Comparison of ENCODE assay signal across 26 cellular contexts in genomic region chr3:145673790-145674189, GRCh38.
"Had no signal": no experiment of that assay in that cellular context is flagged by ENCODE, and none has a peak within 500 bp of the region (broad histone marks: within the 10 kb centered on the region; RNA-seq: fewer than 3 reads in every experiment).

No MANE protein-coding gene starts in this region.

- H3K36me3 Mint-ChIP-seq: activated naive CD4-positive, alpha-beta T cell treated with anti-CD3 and anti-CD28 coated beads, Interleukin-2, amount 50 U/mL, for 72 hours; stimulated activated effector memory CD8-positive, alpha-beta T cell treated with anti-CD3 and anti-CD28 coated beads, Interleukin-12 subunit alpha, Interleukin-12 subunit beta, amount 100 ng/mL, for 72 hours; T-cell had no signal

- H3K4me3 Mint-ChIP-seq: activated B cell treated with CpG ODN at 0.5 μM for 24 hours; activated CD8-positive, alpha-beta T cell treated with anti-CD3 and anti-CD28 coated beads for 36 hours; dendritic cell treated with granulocyte-macrophage colony-stimulating factor and Interleukin-4, amounts not matched to agents 40 ng/mL and 50 ng/mL, for 4 days; endodermal cell; stimulated activated effector memory CD8-positive, alpha-beta T cell treated with anti-CD3 and anti-CD28 coated beads, Interleukin-12 subunit alpha, Interleukin-12 subunit beta, amount 100 ng/mL, for 72 hours; stimulated activated naive CD8-positive, alpha-beta T cell treated with anti-CD3 and anti-CD28 coated beads, Interleukin-15, Interleukin-2, amounts not matched to agents 100 ng/mL and 50 ng/mL, for 24 hours; T-cell; T-helper 2 cell treated with Interferon-gamma antibody and Interleukin-4, amounts not matched to agents 5 μg/mL and 100 μg/mL, for 36 hours had no signal

- H3K9me3 ChIP-seq: breast epithelium, esophagus squamous epithelium, gastrocnemius medialis, neutrophil, right lobe of liver, thoracic aorta had no signal

- H3K9me3 Mint-ChIP-seq: activated B cell treated with CpG ODN at 0.5 μM for 24 hours; activated CD8-positive, alpha-beta T cell treated with anti-CD3 and anti-CD28 coated beads for 36 hours; activated T-helper 2 cell treated with anti-CD3 and anti-CD28 coated beads, Interferon-gamma antibody, Interleukin-2, Interleukin-4, amounts not matched to agents 10 μg/mL and 5 μg/mL and 100 μg/mL, durations not matched to agents 14 hours and 24 hours and 36 hours; endodermal cell had no signal

- H3K27me3 Mint-ChIP-seq: activated B cell treated with CpG ODN at 0.5 μM for 24 hours; activated CD8-positive, alpha-beta T cell treated with anti-CD3 and anti-CD28 coated beads for 36 hours; dendritic cell treated with granulocyte-macrophage colony-stimulating factor and Interleukin-4, amounts not matched to agents 40 ng/mL and 50 ng/mL, for 4 days; stimulated activated naive CD8-positive, alpha-beta T cell treated with anti-CD3 and anti-CD28 coated beads, Interleukin-15, Interleukin-2, amounts not matched to agents 100 ng/mL and 50 ng/mL, for 24 hours; T-cell had no signal

- H3K27me3 ChIP-seq: breast epithelium, esophagus squamous epithelium, gastrocnemius medialis, neutrophil, right lobe of liver had no signal

- FAIRE-seq: islet of Langerhans, urothelium cell line had no signal

- H3K27ac Mint-ChIP-seq: activated B cell treated with CpG ODN at 0.5 μM for 24 hours; activated CD8-positive, alpha-beta T cell treated with anti-CD3 and anti-CD28 coated beads for 36 hours; activated naive CD4-positive, alpha-beta T cell treated with anti-CD3 and anti-CD28 coated beads, Interleukin-2, amount 50 U/mL, for 72 hours; activated T-helper 2 cell treated with anti-CD3 and anti-CD28 coated beads, Interferon-gamma antibody, Interleukin-2, Interleukin-4, amounts not matched to agents 10 μg/mL and 5 μg/mL and 100 μg/mL, durations not matched to agents 14 hours and 24 hours and 36 hours; dendritic cell treated with granulocyte-macrophage colony-stimulating factor and Interleukin-4, amounts not matched to agents 40 ng/mL and 50 ng/mL, for 4 days; endodermal cell; stimulated activated effector memory CD8-positive, alpha-beta T cell treated with anti-CD3 and anti-CD28 coated beads, Interleukin-12 subunit alpha, Interleukin-12 subunit beta, amount 100 ng/mL, for 72 hours; stimulated activated naive CD8-positive, alpha-beta T cell treated with anti-CD3 and anti-CD28 coated beads, Interleukin-15, Interleukin-2, amounts not matched to agents 100 ng/mL and 50 ng/mL, for 24 hours; T-cell; T-helper 2 cell treated with Interferon-gamma antibody and Interleukin-4, amounts not matched to agents 5 μg/mL and 100 μg/mL, for 36 hours had no signal

- H3K36me3 ChIP-seq: breast epithelium, esophagus squamous epithelium, gastrocnemius medialis, neutrophil, right lobe of liver, thoracic aorta had no signal

- H3K4me1 Mint-ChIP-seq: activated B cell treated with CpG ODN at 0.5 μM for 24 hours; endodermal cell; stimulated activated effector memory CD8-positive, alpha-beta T cell treated with anti-CD3 and anti-CD28 coated beads, Interleukin-12 subunit alpha, Interleukin-12 subunit beta, amount 100 ng/mL, for 72 hours; T-cell had no signal

- H3K4me1 ChIP-seq: breast epithelium, esophagus squamous epithelium, gastrocnemius medialis, right lobe of liver had no signal

- DNase-seq: activated B cell treated with CpG ODN at 0.5 μM for 24 hours; activated CD4-positive, alpha-beta T cell treated with anti-CD3 and anti-CD28 coated beads, Interleukin-2, amount 50 U/mL, for 1 hour; activated CD8-positive, alpha-beta T cell treated with anti-CD3 and anti-CD28 coated beads for 36 hours; activated T-cell treated with anti-CD3 and anti-CD28 coated beads, Interleukin-2, amount 50 U/mL, for 48 hours; central memory CD4-positive, alpha-beta T cell; endodermal cell; esophagus squamous epithelium; gastrocnemius medialis; glutamatergic neuron; left ventricle myocardium superior; right lobe of liver; stimulated activated CD4-positive, alpha-beta T cell treated with anti-CD3 and anti-CD28 coated beads, Interleukin-12 subunit alpha, Interleukin-12 subunit beta, amount 100 ng/mL, for 4 hours; stimulated activated CD4-positive, alpha-beta T cell treated with anti-CD3 and anti-CD28 coated beads, Interleukin-4, amount 100 ng/mL, for 24 hours; T-cell; trophoblast cell had no signal

- ATAC-seq: activated CD8-positive, alpha-beta T cell treated with anti-CD3 and anti-CD28 coated beads for 36 hours; activated naive CD4-positive, alpha-beta T cell treated with anti-CD3 and anti-CD28 coated beads, Interleukin-2, amount 50 U/mL, for 72 hours; gastrocnemius medialis; left ventricle myocardium superior; right lobe of liver; stimulated activated effector memory CD8-positive, alpha-beta T cell treated with anti-CD3 and anti-CD28 coated beads, Interleukin-12 subunit alpha, Interleukin-12 subunit beta, amount 100 ng/mL, for 72 hours; T-cell had no signal

- H3K4me3 ChIP-seq: breast epithelium, esophagus squamous epithelium, gastrocnemius medialis, right lobe of liver, thoracic aorta had no signal

- H3K27ac ChIP-seq: breast epithelium, esophagus squamous epithelium, gastrocnemius medialis, neutrophil, right lobe of liver, thoracic aorta had no signal
